Comparison of ENCODE assay signal across 1 cellular context in the genomic region with DNA sequence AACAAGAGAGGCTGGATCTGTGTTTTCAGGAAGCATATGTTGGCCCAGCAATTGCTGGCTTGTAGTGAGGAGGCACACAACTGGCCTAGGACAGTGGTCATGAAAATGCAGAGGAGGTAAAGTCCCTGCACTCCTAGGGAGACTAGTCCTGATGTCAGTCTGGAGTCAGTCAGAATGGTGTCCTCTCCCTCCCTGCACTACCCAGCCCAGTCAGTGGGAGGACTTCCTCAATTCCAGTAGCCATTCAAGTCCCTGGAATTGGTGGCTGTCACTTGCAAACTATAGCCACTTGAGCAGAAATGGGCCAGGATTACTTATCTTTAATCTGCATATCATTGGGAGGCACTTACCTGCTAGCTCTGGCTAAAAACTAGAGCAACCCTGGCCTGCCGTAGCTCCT.
TF ChIP-seq lines count a peak whose summit lies in the region.

No MANE protein-coding gene starts in this region.

TF ChIP-seq in A549, 52 proteins besides CTCF, POLR2A, EP300 and RAD21:
- TF ChIP-seq MAFK (IDR thresholded peaks at IDR 0.05; ENCODE audit: partially characterized antibody) = no peak
- no peak for TF ChIP-seq CBX8 (IDR thresholded peaks at IDR 0.05)
- TF ChIP-seq HEYL (CRISPR knock-in tag; IDR thresholded peaks at IDR 0.05) = no peak
- TF ChIP-seq HOXB13 (CRISPR knock-in tag; IDR thresholded peaks at IDR 0.05; ENCODE audit: low read depth) = no peak
- TF ChIP-seq, protein P1, sequence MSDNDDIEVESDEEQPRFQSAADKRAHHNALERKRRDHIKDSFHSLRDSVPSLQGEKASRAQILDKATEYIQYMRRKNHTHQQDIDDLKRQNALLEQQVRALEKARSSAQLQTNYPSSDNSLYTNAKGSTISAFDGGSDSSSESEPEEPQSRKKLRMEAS (IDR thresholded peaks at IDR 0.05) = no peak
- no peak for TF ChIP-seq HOXB5 (CRISPR knock-in tag; IDR thresholded peaks at IDR 0.05)
- TF ChIP-seq, protein P2, sequence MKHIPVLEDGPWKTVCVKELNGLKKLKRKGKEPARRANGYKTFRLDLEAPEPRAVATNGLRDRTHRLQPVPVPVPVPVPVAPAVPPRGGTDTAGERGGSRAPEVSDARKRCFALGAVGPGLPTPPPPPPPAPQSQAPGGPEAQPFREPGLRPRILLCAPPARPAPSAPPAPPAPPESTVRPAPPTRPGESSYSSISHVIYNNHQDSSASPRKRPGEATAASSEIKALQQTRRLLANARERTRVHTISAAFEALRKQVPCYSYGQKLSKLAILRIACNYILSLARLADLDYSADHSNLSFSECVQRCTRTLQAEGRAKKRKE (CRISPR knock-in tag; IDR thresholded peaks at IDR 0.05; ENCODE audit: low read depth) = no peak
